Comparison of ENCODE assay signal across 25 cellular contexts in the genomic region with DNA sequence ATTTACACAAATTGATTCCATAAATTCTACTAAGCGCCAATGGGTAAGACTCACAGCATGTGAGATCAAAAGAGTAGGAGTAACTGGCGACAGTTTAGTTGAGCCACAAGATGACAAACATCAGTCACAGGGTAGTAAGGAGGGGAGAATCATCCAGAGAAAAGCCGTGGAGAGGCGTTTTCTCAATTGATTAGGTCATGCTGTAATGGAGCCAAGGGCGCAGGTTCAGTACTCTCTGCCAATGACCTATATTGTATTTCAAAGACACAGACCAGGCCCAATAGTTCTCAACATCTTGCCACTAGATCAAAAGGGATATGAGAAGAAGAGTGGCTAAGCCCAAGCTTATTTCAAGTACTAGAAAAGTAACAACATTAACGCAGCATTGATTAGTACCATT.
"Had no signal": no experiment of that assay in that cellular context is flagged by ENCODE, and none has a peak within 500 bp of the region (broad histone marks: within the 10 kb centered on the region; RNA-seq: fewer than 3 reads in every experiment).

No MANE protein-coding gene starts in this region.

- H3K9me3 ChIP-seq: left lung, mucosa of descending colon, ovary, right atrium auricular region, right lobe of liver, tibial nerve, uterus had no signal

- FAIRE-seq: kidney had no signal

- H3K4me3 Mint-ChIP-seq: naive thymus-derived CD4-positive, alpha-beta T cell; natural killer cell treated with Interleukin-12 subunit alpha and Interleukin-12 subunit beta and Interleukin-15 and Interleukin-18, amount 100 ng/mL, for 72 hours; stimulated activated memory B cell treated with anti-CD40 and anti-IgM and Interleukin-4, amounts not matched to agents 10 μg/mL and 1 μg/mL and 100 μg/mL, for 72 hours; stimulated activated naive CD8-positive, alpha-beta T cell treated with anti-CD3 and anti-CD28 coated beads, Interleukin-15, amount 100 ng/mL, for 72 hours; type B pancreatic cell had no signal

- H3K4me3 ChIP-seq: left lung, lung, mucosa of descending colon, ovary, right atrium auricular region, right lobe of liver, smooth muscle cell, tibial nerve, uterus had no signal

- H3K27me3 Mint-ChIP-seq: naive thymus-derived CD4-positive, alpha-beta T cell; natural killer cell treated with Interleukin-12 subunit alpha and Interleukin-12 subunit beta and Interleukin-15 and Interleukin-18, amount 100 ng/mL, for 72 hours; progenitor cell of endocrine pancreas; stimulated activated memory B cell treated with anti-CD40 and anti-IgM and Interleukin-4, amounts not matched to agents 10 μg/mL and 1 μg/mL and 100 μg/mL, for 72 hours; stimulated activated naive CD8-positive, alpha-beta T cell treated with anti-CD3 and anti-CD28 coated beads, Interleukin-15, amount 100 ng/mL, for 72 hours; type B pancreatic cell had no signal

- H3K27ac Mint-ChIP-seq: naive thymus-derived CD4-positive, alpha-beta T cell; natural killer cell treated with Interleukin-12 subunit alpha and Interleukin-12 subunit beta and Interleukin-15 and Interleukin-18, amount 100 ng/mL, for 72 hours; progenitor cell of endocrine pancreas; stimulated activated memory B cell treated with anti-CD40 and anti-IgM and Interleukin-4, amounts not matched to agents 10 μg/mL and 1 μg/mL and 100 μg/mL, for 72 hours; type B pancreatic cell had no signal

- H3K36me3 Mint-ChIP-seq: natural killer cell treated with Interleukin-12 subunit alpha and Interleukin-12 subunit beta and Interleukin-15 and Interleukin-18, amount 100 ng/mL, for 72 hours; type B pancreatic cell had no signal

- H3K9me3 Mint-ChIP-seq: natural killer cell treated with Interleukin-12 subunit alpha and Interleukin-12 subunit beta and Interleukin-15 and Interleukin-18, amount 100 ng/mL, for 72 hours; stimulated activated memory B cell treated with anti-CD40 and anti-IgM and Interleukin-4, amounts not matched to agents 10 μg/mL and 1 μg/mL and 100 μg/mL, for 72 hours; stimulated activated naive CD8-positive, alpha-beta T cell treated with anti-CD3 and anti-CD28 coated beads, Interleukin-15, amount 100 ng/mL, for 72 hours; type B pancreatic cell had no signal

- H3K27me3 ChIP-seq: left lung, ovary, right atrium auricular region, right lobe of liver, tibial nerve, uterus had no signal

- ATAC-seq: left colon; left lung; mucosa of descending colon; naive thymus-derived CD4-positive, alpha-beta T cell; natural killer cell treated with Interleukin-12 subunit alpha and Interleukin-12 subunit beta and Interleukin-15 and Interleukin-18, amount 100 ng/mL, for 72 hours; right lobe of liver; stimulated activated memory B cell treated with anti-CD40 and anti-IgM and Interleukin-4, amounts not matched to agents 10 μg/mL and 1 μg/mL and 100 μg/mL, for 72 hours; stimulated activated naive CD8-positive, alpha-beta T cell treated with anti-CD3 and anti-CD28 coated beads, Interleukin-15, amount 100 ng/mL, for 72 hours had no signal

- H3K4me1 Mint-ChIP-seq: stimulated activated memory B cell treated with anti-CD40 and anti-IgM and Interleukin-4, amounts not matched to agents 10 μg/mL and 1 μg/mL and 100 μg/mL, for 72 hours; stimulated activated naive CD8-positive, alpha-beta T cell treated with anti-CD3 and anti-CD28 coated beads, Interleukin-15, amount 100 ng/mL, for 72 hours had no signal

- H3K36me3 ChIP-seq: left lung, ovary, right atrium auricular region, right lobe of liver, tibial nerve, uterus had no signal

- DNase-seq: hippocampal formation; kidney; left colon; left lung; midbrain; mucosa of descending colon; naive thymus-derived CD4-positive, alpha-beta T cell; ovary; right lobe of liver; stimulated activated CD4-positive, alpha-beta T cell treated with anti-CD3 and anti-CD28 coated beads, Interleukin-1b, Interleukin-23, amount 100 ng/mL, for 48 hours; stimulated activated CD4-positive, alpha-beta T cell treated with anti-CD3 and anti-CD28 coated beads, Interleukin-2, amount 100 ng/mL, for 48 hours; stimulated activated CD4-positive, alpha-beta T cell treated with anti-CD3 and anti-CD28 coated beads, Interleukin-4, amount 100 ng/mL, for 4 hours; stimulated activated CD8-positive, alpha-beta memory T cell treated with anti-CD3 and anti-CD28 coated beads, Interleukin-4, amount 100 ng/mL, for 48 hours; stimulated activated naive CD4-positive, alpha-beta T cell treated with Interleukin-2 at 50 U/mL for 16 hours; stimulated activated naive CD8-positive, alpha-beta T cell treated with anti-CD3 and anti-CD28 coated beads, Interleukin-15, amount 100 ng/mL, for 72 hours; substantia nigra; uterus had no signal
